In the genomic region with DNA sequence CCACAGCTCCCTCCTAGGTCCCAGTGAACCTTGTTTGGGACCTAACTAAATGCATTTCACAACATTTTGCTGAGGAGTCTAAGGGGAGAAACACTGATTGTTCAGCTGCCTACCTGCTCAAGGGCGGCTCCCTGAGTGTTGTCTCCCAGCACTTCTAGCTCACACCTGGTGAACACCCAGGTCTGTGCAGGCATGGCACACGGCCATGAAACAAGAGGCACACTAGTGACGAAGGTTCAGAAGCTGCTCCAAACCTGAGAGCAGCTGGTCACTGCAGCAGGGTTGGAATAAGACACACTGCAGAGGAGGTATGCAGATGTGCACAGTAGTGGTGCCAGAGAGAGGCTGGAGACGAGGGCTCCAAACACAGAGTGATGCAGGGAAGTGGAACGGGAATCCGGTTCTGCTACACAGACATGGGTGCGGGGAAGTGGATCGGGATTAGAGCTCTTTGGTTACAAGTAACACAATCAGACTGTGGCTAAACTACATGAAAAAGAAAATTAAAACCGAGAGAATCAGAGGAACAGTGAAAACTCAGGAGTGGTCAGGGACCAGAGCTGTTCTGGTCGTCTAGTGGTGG, we compare ENCODE assay signal across 29 cellular contexts.
"Had no signal": no experiment of that assay in that cellular context is flagged by ENCODE, and none has a peak within 500 bp of the region (broad histone marks: within the 10 kb centered on the region; RNA-seq: fewer than 3 reads in every experiment).

No MANE protein-coding gene starts in this region.

- H3K27ac ChIP-seq: cardiac muscle cell, neutrophil, ovary, prostate gland, sigmoid colon, thoracic aorta, upper lobe of left lung had no signal

- H3K36me3 Mint-ChIP-seq: activated CD8-positive, alpha-beta memory T cell treated with anti-CD3 and anti-CD28 coated beads, Interleukin-2, amount 10 ng/mL, durations not matched to agents 7 days and 5 days; activated naive CD8-positive, alpha-beta T cell; immature natural killer cell; mesothelial cell of epicardium; naive B cell; stimulated activated effector memory CD8-positive, alpha-beta T cell treated with anti-CD3 and anti-CD28 coated beads, Interleukin-12 subunit alpha, Interleukin-12 subunit beta, amount 100 ng/mL, for 72 hours had no signal

- H3K27me3 ChIP-seq: cardiac muscle cell, ovary, sigmoid colon, upper lobe of left lung had no signal

- H3K4me1 ChIP-seq: prostate gland, sigmoid colon, upper lobe of left lung had no signal

- H3K27me3 Mint-ChIP-seq: activated B cell treated with CpG ODN at 0.5 μM for 24 hours; activated CD8-positive, alpha-beta memory T cell treated with anti-CD3 and anti-CD28 coated beads, Interleukin-2, amount 10 ng/mL, durations not matched to agents 7 days and 5 days; activated naive CD8-positive, alpha-beta T cell; naive B cell had no signal

- H3K9me3 Mint-ChIP-seq: activated B cell treated with CpG ODN at 0.5 μM for 24 hours; activated T-cell treated with anti-CD3 and anti-CD28 coated beads, Interleukin-2, amount 50 U/mL, for 72 hours; immature natural killer cell; nephron progenitor cell; stimulated activated effector memory CD8-positive, alpha-beta T cell treated with anti-CD3 and anti-CD28 coated beads, Interleukin-12 subunit alpha, Interleukin-12 subunit beta, amount 100 ng/mL, for 72 hours; stimulated activated naive CD8-positive, alpha-beta T cell treated with anti-CD3 and anti-CD28 coated beads, Interleukin-15, Interleukin-2, amounts not matched to agents 100 ng/mL and 50 ng/mL, for 24 hours; T-helper 2 cell treated with Interferon-gamma antibody and Interleukin-4, amounts not matched to agents 5 μg/mL and 100 μg/mL, for 36 hours had no signal

- H3K27ac Mint-ChIP-seq: activated B cell treated with CpG ODN at 0.5 μM for 24 hours; activated CD4-positive, alpha-beta T cell treated with anti-CD3 and anti-CD28 coated beads for 36 hours; activated CD8-positive, alpha-beta memory T cell treated with anti-CD3 and anti-CD28 coated beads, Interleukin-2, amount 10 ng/mL, durations not matched to agents 7 days and 5 days; activated CD8-positive, alpha-beta T cell treated with anti-CD3 and anti-CD28 coated beads, Interleukin-2, amount 10 ng/mL, durations not matched to agents 7 days and 5 days; activated naive CD8-positive, alpha-beta T cell; activated T-cell treated with anti-CD3 and anti-CD28 coated beads, Interleukin-2, amount 50 U/mL, for 72 hours; immature natural killer cell; mesothelial cell of epicardium; naive B cell; nephron progenitor cell; stimulated activated effector memory CD8-positive, alpha-beta T cell treated with anti-CD3 and anti-CD28 coated beads, Interleukin-12 subunit alpha, Interleukin-12 subunit beta, amount 100 ng/mL, for 72 hours; stimulated activated naive CD8-positive, alpha-beta T cell treated with anti-CD3 and anti-CD28 coated beads, Interleukin-15, Interleukin-2, amounts not matched to agents 100 ng/mL and 50 ng/mL, for 24 hours; T-helper 2 cell treated with Interferon-gamma antibody and Interleukin-4, amounts not matched to agents 5 μg/mL and 100 μg/mL, for 36 hours had no signal

- H3K4me1 Mint-ChIP-seq: activated B cell treated with CpG ODN at 0.5 μM for 24 hours; activated CD4-positive, alpha-beta T cell treated with anti-CD3 and anti-CD28 coated beads for 36 hours; activated CD8-positive, alpha-beta memory T cell treated with anti-CD3 and anti-CD28 coated beads, Interleukin-2, amount 10 ng/mL, durations not matched to agents 7 days and 5 days; immature natural killer cell; mesothelial cell of epicardium; naive B cell; nephron progenitor cell; stimulated activated effector memory CD8-positive, alpha-beta T cell treated with anti-CD3 and anti-CD28 coated beads, Interleukin-12 subunit alpha, Interleukin-12 subunit beta, amount 100 ng/mL, for 72 hours had no signal

- DNase-seq: activated B cell treated with CpG ODN at 0.5 μM for 24 hours; activated CD4-positive, alpha-beta T cell treated with anti-CD3 and anti-CD28 coated beads for 36 hours; activated CD8-positive, alpha-beta memory T cell treated with anti-CD3 and anti-CD28 coated beads, Interleukin-2, amount 10 ng/mL, durations not matched to agents 7 days and 5 days; activated CD8-positive, alpha-beta T cell treated with anti-CD3 and anti-CD28 coated beads, Interleukin-2, amount 10 ng/mL, durations not matched to agents 7 days and 5 days; activated naive CD4-positive, alpha-beta T cell; activated T-cell treated with anti-CD3 and anti-CD28 coated beads, Interleukin-2, amount 50 U/mL, for 72 hours; anterior cingulate cortex; foreskin fibroblast; head of caudate nucleus; hippocampal formation; immature natural killer cell; kidney; naive B cell; nephron progenitor cell; ovary; retina; sigmoid colon; small intestine; stimulated activated CD4-positive, alpha-beta T cell treated with anti-CD3 and anti-CD28 coated beads, Interleukin-4, amount 100 ng/mL, for 24 hours; upper lobe of left lung had no signal

- H3K4me3 Mint-ChIP-seq: activated B cell treated with CpG ODN at 0.5 μM for 24 hours; activated CD4-positive, alpha-beta T cell treated with anti-CD3 and anti-CD28 coated beads for 36 hours; activated CD8-positive, alpha-beta memory T cell treated with anti-CD3 and anti-CD28 coated beads, Interleukin-2, amount 10 ng/mL, durations not matched to agents 7 days and 5 days; activated CD8-positive, alpha-beta T cell treated with anti-CD3 and anti-CD28 coated beads, Interleukin-2, amount 10 ng/mL, durations not matched to agents 7 days and 5 days; activated naive CD8-positive, alpha-beta T cell; activated T-cell treated with anti-CD3 and anti-CD28 coated beads, Interleukin-2, amount 50 U/mL, for 72 hours; immature natural killer cell; mesothelial cell of epicardium; naive B cell; nephron progenitor cell; stimulated activated effector memory CD8-positive, alpha-beta T cell treated with anti-CD3 and anti-CD28 coated beads, Interleukin-12 subunit alpha, Interleukin-12 subunit beta, amount 100 ng/mL, for 72 hours; stimulated activated naive CD8-positive, alpha-beta T cell treated with anti-CD3 and anti-CD28 coated beads, Interleukin-15, Interleukin-2, amounts not matched to agents 100 ng/mL and 50 ng/mL, for 24 hours; T-helper 2 cell treated with Interferon-gamma antibody and Interleukin-4, amounts not matched to agents 5 μg/mL and 100 μg/mL, for 36 hours had no signal

- H3K36me3 ChIP-seq: cardiac muscle cell, neutrophil, ovary, prostate gland, sigmoid colon, thoracic aorta, upper lobe of left lung had no signal

- ATAC-seq: activated CD4-positive, alpha-beta T cell treated with anti-CD3 and anti-CD28 coated beads for 36 hours; activated CD8-positive, alpha-beta memory T cell treated with anti-CD3 and anti-CD28 coated beads, Interleukin-2, amount 10 ng/mL, durations not matched to agents 7 days and 5 days; activated CD8-positive, alpha-beta T cell treated with anti-CD3 and anti-CD28 coated beads, Interleukin-2, amount 10 ng/mL, durations not matched to agents 7 days and 5 days; activated T-cell treated with anti-CD3 and anti-CD28 coated beads, Interleukin-2, amount 50 U/mL, for 72 hours; stimulated activated effector memory CD8-positive, alpha-beta T cell treated with anti-CD3 and anti-CD28 coated beads, Interleukin-12 subunit alpha, Interleukin-12 subunit beta, amount 100 ng/mL, for 72 hours had no signal

- H3K9me3 ChIP-seq: neutrophil, ovary, prostate gland, sigmoid colon, thoracic aorta had no signal

- H3K4me3 ChIP-seq: cardiac muscle cell, ovary, prostate gland, sigmoid colon, thoracic aorta, upper lobe of left lung had no signal
